1 cellular context compared by ENCODE assay signal in genomic region chr1:224183591-224184312, GRCh38.
A peak's percentile ranks its signal among the peaks of the same experiment; 100 is the strongest.
TF ChIP-seq lines count a peak whose summit lies in the region.

No MANE protein-coding gene starts in this region.

TF ChIP-seq in neural cell, 6 proteins besides CTCF, POLR2A, EP300 and RAD21 (continued from another document):
- peak; percentile 9 for TF ChIP-seq REST (IDR thresholded peaks at IDR 0.05; ENCODE audit: borderline replicate concordance)
